20 cellular contexts compared by ENCODE assay signal in genomic region chr20:34155864-34156263, GRCh38.
"Had no signal": no experiment of that assay in that cellular context is flagged by ENCODE, and none has a peak within 500 bp of the region (broad histone marks: within the 10 kb centered on the region; RNA-seq: fewer than 3 reads in every experiment).

No MANE protein-coding gene starts in this region.

- H3K4me1 Mint-ChIP-seq: activated B cell treated with CpG ODN at 0.5 μM for 24 hours; activated naive CD4-positive, alpha-beta T cell treated with anti-CD3 and anti-CD28 coated beads, Interleukin-2, amount 50 U/mL, for 24 hours had no signal

- H3K27me3 ChIP-seq: left lung, ovary, tibial nerve, vagina had no signal

- H3K36me3 ChIP-seq: left lung, ovary, tibial nerve, vagina had no signal

- H3K4me3 ChIP-seq: left lung, mucosa of descending colon, ovary, tibial nerve, vagina had no signal

- H3K4me3 Mint-ChIP-seq: activated B cell treated with CpG ODN at 0.5 μM for 24 hours; activated CD8-positive, alpha-beta T cell treated with anti-CD3 and anti-CD28 coated beads, Interleukin-2, amount 10 ng/mL, durations not matched to agents 7 days and 5 days; activated naive CD4-positive, alpha-beta T cell treated with anti-CD3 and anti-CD28 coated beads, Interleukin-2, amount 50 U/mL, for 24 hours; naive thymus-derived CD4-positive, alpha-beta T cell; stimulated activated effector memory CD8-positive, alpha-beta T cell treated with anti-CD3 and anti-CD28 coated beads, Interleukin-12 subunit alpha, Interleukin-12 subunit beta, amount 100 ng/mL, for 72 hours had no signal

- H3K27ac Mint-ChIP-seq: activated B cell treated with CpG ODN at 0.5 μM for 24 hours; activated CD8-positive, alpha-beta T cell treated with anti-CD3 and anti-CD28 coated beads, Interleukin-2, amount 10 ng/mL, durations not matched to agents 7 days and 5 days; activated naive CD4-positive, alpha-beta T cell treated with anti-CD3 and anti-CD28 coated beads, Interleukin-2, amount 50 U/mL, for 24 hours; stimulated activated effector memory CD8-positive, alpha-beta T cell treated with anti-CD3 and anti-CD28 coated beads, Interleukin-12 subunit alpha, Interleukin-12 subunit beta, amount 100 ng/mL, for 72 hours had no signal

- H3K9me3 ChIP-seq: mucosa of descending colon, tibial nerve, vagina had no signal

- H3K36me3 Mint-ChIP-seq: activated naive CD4-positive, alpha-beta T cell treated with anti-CD3 and anti-CD28 coated beads, Interleukin-2, amount 50 U/mL, for 24 hours; naive thymus-derived CD4-positive, alpha-beta T cell; stimulated activated effector memory CD8-positive, alpha-beta T cell treated with anti-CD3 and anti-CD28 coated beads, Interleukin-12 subunit alpha, Interleukin-12 subunit beta, amount 100 ng/mL, for 72 hours had no signal

- H3K9me3 Mint-ChIP-seq: activated B cell treated with CpG ODN at 0.5 μM for 24 hours; activated naive CD4-positive, alpha-beta T cell treated with anti-CD3 and anti-CD28 coated beads, Interleukin-2, amount 50 U/mL, for 24 hours; stimulated activated effector memory CD8-positive, alpha-beta T cell treated with anti-CD3 and anti-CD28 coated beads, Interleukin-12 subunit alpha, Interleukin-12 subunit beta, amount 100 ng/mL, for 72 hours had no signal

- DNase-seq: activated B cell treated with CpG ODN at 0.5 μM for 24 hours; activated CD4-positive, alpha-beta T cell treated with anti-CD3 and anti-CD28 coated beads for 48 hours; activated CD8-positive, alpha-beta memory T cell treated with anti-CD3 and anti-CD28 coated beads, Interleukin-2, amount 50 U/mL, for 4 hours; activated CD8-positive, alpha-beta T cell treated with anti-CD3 and anti-CD28 coated beads, Interleukin-2, amount 10 ng/mL, durations not matched to agents 7 days and 5 days; activated effector memory CD4-positive, alpha-beta T cell treated with anti-CD3 and anti-CD28 coated beads, Interleukin-2, amount 50 U/mL, for 16 hours; activated T-cell treated with anti-CD3 and anti-CD28 coated beads, Interleukin-2, amount 50 U/mL, for 48 hours; amniotic stem cell; hippocampal formation; kidney; left lung; mammary epithelial cell; mucosa of descending colon; naive thymus-derived CD4-positive, alpha-beta T cell; ovary; stimulated activated CD4-positive, alpha-beta T cell treated with anti-CD3 and anti-CD28 coated beads, Interleukin-1b, Interleukin-23, amount 100 ng/mL, for 48 hours had no signal

- ATAC-seq: activated CD8-positive, alpha-beta T cell treated with anti-CD3 and anti-CD28 coated beads, Interleukin-2, amount 10 ng/mL, durations not matched to agents 7 days and 5 days; esophagus mucosa; left lung; mucosa of descending colon; naive thymus-derived CD4-positive, alpha-beta T cell; stimulated activated effector memory CD8-positive, alpha-beta T cell treated with anti-CD3 and anti-CD28 coated beads, Interleukin-12 subunit alpha, Interleukin-12 subunit beta, amount 100 ng/mL, for 72 hours had no signal

- H3K27ac ChIP-seq: left lung, ovary, tibial nerve, vagina had no signal
